Comparison of ENCODE assay signal across 1 cellular context in genomic region chr7:106284516-106285050, GRCh38.
TF ChIP-seq lines count a peak whose summit lies in the region.

NAMPT (minus strand) TSS chr7:106284983; CDS start chr7:106284884, 99 bp downstream.

TF ChIP-seq in HepG2, 621 proteins besides CTCF, POLR2A, EP300 and RAD21 (continued from another document and continues in another):
- TF ChIP-seq DBP (CRISPR knock-in tag; IDR thresholded peaks at IDR 0.05; ENCODE audit: not compliant biosample characterization) (no peak), PCBP1 (IDR thresholded peaks at IDR 0.05; ENCODE audit: borderline replicate concordance, low read depth, low read length) (no peak), HOXA7 (CRISPR knock-in tag; IDR thresholded peaks at IDR 0.05) (no peak), PAF1 (CRISPR knock-in tag; IDR thresholded peaks at IDR 0.05) (no peak), NKX3-1 (CRISPR knock-in tag; IDR thresholded peaks at IDR 0.05) (no peak), RCOR2 (CRISPR knock-in tag; IDR thresholded peaks at IDR 0.05) (no peak), ZNF431 (CRISPR knock-in tag; IDR thresholded peaks at IDR 0.05; ENCODE audit: borderline replicate concordance, low read depth) (0 out of 2 replicates have a peak, but pooled peaks have one; percentile 45), RARG (CRISPR knock-in tag; IDR thresholded peaks at IDR 0.05; ENCODE audit: low read depth) (no peak), ZNF24 (IDR thresholded peaks at IDR 0.05) (no peak), FOXO1 (CRISPR knock-in tag; IDR thresholded peaks at IDR 0.05) (no peak), BORCS8-MEF2B (CRISPR knock-in tag; IDR thresholded peaks at IDR 0.05) (no peak), ZNF792 (CRISPR knock-in tag; IDR thresholded peaks at IDR 0.05) (no peak), GABPB1 (CRISPR knock-in tag; IDR thresholded peaks at IDR 0.05) (no peak), NCOA2 (CRISPR knock-in tag; IDR thresholded peaks at IDR 0.05) (no peak), IRX3 (CRISPR knock-in tag; IDR thresholded peaks at IDR 0.05; ENCODE audit: borderline replicate concordance, low read depth) (no peak), SP1 (IDR thresholded peaks at IDR 0.05) (no peak), SP1 (CRISPR knock-in tag; IDR thresholded peaks at IDR 0.05) (no peak), MLX (CRISPR knock-in tag; IDR thresholded peaks at IDR 0.05) (no peak), ZC3H4 (CRISPR knock-in tag; IDR thresholded peaks at IDR 0.05; ENCODE audit: borderline replicate concordance) (no peak), ZNF773 (CRISPR knock-in tag; IDR thresholded peaks at IDR 0.05; ENCODE audit: borderline replicate concordance) (no peak), RBFOX2 (IDR thresholded peaks at IDR 0.05; ENCODE audit: low read depth, low read length) (peak; percentile 84), FOSL2 (CRISPR knock-in tag; IDR thresholded peaks at IDR 0.05) (no peak), GPBP1L1 (CRISPR knock-in tag; IDR thresholded peaks at IDR 0.05) (no peak), TCF12 (IDR thresholded peaks at IDR 0.05) (no peak), TCF12 (CRISPR knock-in tag; IDR thresholded peaks at IDR 0.05) (no peak), PAWR (CRISPR knock-in tag; IDR thresholded peaks at IDR 0.05; ENCODE audit: borderline replicate concordance) (no peak), MEIS1 (CRISPR knock-in tag; IDR thresholded peaks at IDR 0.05; ENCODE audit: borderline replicate concordance) (no peak), ATM (IDR thresholded peaks at IDR 0.05; ENCODE audit: borderline replicate concordance) (no peak), POLR2G (IDR thresholded peaks at IDR 0.05; ENCODE audit: low read depth, low read length) (no peak; the same call in 1 of the 2 replicates), ZNF331 (CRISPR knock-in tag; IDR thresholded peaks at IDR 0.05) (no peak), TCF7 (IDR thresholded peaks at IDR 0.05; ENCODE audit: low read depth) (no peak), SOX6 (IDR thresholded peaks at IDR 0.05) (no peak), SOX6 (CRISPR knock-in tag; IDR thresholded peaks at IDR 0.05) (no peak), SCMH1 (CRISPR knock-in tag; IDR thresholded peaks at IDR 0.05; ENCODE audit: borderline replicate concordance) (no peak), FOXA3 (CRISPR knock-in tag; IDR thresholded peaks at IDR 0.05) (no peak), MAFK (conservative IDR thresholded peaks at IDR 0.05 in 1 of 2, IDR thresholded peaks at IDR 0.05 in 1 of 2; ENCODE audit: low read length in 2 of 2) (no peak), ZNF564 (CRISPR knock-in tag; IDR thresholded peaks at IDR 0.05) (no peak), CEBPB (IDR thresholded peaks at IDR 0.05; ENCODE audit: borderline replicate concordance, low read depth, low read length) (peak; percentile 11; the same call in 1 of the 2 replicates), ZNF589 (CRISPR knock-in tag; conservative IDR thresholded peaks at IDR 0.05) (no peak), ZIK1 (CRISPR knock-in tag; IDR thresholded peaks at IDR 0.05; ENCODE audit: borderline replicate concordance, low read depth) (no peak), ZFY (CRISPR knock-in tag; IDR thresholded peaks at IDR 0.05) (0 out of 2 replicates have a peak, but pooled peaks have one; percentile 9), NFYC (CRISPR knock-in tag; IDR thresholded peaks at IDR 0.05) (no peak), SMAD1 (CRISPR knock-in tag; IDR thresholded peaks at IDR 0.05; ENCODE audit: borderline replicate concordance, low read depth) (no peak; the same call in 1 of the 2 replicates), NFRKB (IDR thresholded peaks at IDR 0.05) (no peak)
- TF ChIP-seq, protein P1, sequence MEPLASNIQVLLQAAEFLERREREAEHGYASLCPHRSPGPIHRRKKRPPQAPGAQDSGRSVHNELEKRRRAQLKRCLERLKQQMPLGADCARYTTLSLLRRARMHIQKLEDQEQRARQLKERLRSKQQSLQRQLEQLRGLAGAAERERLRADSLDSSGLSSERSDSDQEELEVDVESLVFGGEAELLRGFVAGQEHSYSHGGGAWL (CRISPR knock-in tag; IDR thresholded peaks at IDR 0.05), result no peak
- TF ChIP-seq, protein P2, sequence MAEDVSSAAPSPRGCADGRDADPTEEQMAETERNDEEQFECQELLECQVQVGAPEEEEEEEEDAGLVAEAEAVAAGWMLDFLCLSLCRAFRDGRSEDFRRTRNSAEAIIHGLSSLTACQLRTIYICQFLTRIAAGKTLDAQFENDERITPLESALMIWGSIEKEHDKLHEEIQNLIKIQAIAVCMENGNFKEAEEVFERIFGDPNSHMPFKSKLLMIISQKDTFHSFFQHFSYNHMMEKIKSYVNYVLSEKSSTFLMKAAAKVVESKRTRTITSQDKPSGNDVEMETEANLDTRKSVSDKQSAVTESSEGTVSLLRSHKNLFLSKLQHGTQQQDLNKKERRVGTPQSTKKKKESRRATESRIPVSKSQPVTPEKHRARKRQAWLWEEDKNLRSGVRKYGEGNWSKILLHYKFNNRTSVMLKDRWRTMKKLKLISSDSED (CRISPR knock-in tag; IDR thresholded peaks at IDR 0.05), result no peak
- TF ChIP-seq, protein P3, sequence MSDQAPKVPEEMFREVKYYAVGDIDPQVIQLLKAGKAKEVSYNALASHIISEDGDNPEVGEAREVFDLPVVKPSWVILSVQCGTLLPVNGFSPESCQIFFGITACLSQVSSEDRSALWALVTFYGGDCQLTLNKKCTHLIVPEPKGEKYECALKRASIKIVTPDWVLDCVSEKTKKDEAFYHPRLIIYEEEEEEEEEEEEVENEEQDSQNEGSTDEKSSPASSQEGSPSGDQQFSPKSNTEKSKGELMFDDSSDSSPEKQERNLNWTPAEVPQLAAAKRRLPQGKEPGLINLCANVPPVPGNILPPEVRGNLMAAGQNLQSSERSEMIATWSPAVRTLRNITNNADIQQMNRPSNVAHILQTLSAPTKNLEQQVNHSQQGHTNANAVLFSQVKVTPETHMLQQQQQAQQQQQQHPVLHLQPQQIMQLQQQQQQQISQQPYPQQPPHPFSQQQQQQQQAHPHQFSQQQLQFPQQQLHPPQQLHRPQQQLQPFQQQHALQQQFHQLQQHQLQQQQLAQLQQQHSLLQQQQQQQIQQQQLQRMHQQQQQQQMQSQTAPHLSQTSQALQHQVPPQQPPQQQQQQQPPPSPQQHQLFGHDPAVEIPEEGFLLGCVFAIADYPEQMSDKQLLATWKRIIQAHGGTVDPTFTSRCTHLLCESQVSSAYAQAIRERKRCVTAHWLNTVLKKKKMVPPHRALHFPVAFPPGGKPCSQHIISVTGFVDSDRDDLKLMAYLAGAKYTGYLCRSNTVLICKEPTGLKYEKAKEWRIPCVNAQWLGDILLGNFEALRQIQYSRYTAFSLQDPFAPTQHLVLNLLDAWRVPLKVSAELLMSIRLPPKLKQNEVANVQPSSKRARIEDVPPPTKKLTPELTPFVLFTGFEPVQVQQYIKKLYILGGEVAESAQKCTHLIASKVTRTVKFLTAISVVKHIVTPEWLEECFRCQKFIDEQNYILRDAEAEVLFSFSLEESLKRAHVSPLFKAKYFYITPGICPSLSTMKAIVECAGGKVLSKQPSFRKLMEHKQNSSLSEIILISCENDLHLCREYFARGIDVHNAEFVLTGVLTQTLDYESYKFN (CRISPR knock-in tag; conservative IDR thresholded peaks at IDR 0.05), result no peak
- TF ChIP-seq, protein P4, sequence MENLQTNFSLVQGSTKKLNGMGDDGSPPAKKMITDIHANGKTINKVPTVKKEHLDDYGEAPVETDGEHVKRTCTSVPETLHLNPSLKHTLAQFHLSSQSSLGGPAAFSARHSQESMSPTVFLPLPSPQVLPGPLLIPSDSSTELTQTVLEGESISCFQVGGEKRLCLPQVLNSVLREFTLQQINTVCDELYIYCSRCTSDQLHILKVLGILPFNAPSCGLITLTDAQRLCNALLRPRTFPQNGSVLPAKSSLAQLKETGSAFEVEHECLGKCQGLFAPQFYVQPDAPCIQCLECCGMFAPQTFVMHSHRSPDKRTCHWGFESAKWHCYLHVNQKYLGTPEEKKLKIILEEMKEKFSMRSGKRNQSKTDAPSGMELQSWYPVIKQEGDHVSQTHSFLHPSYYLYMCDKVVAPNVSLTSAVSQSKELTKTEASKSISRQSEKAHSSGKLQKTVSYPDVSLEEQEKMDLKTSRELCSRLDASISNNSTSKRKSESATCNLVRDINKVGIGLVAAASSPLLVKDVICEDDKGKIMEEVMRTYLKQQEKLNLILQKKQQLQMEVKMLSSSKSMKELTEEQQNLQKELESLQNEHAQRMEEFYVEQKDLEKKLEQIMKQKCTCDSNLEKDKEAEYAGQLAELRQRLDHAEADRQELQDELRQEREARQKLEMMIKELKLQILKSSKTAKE (CRISPR knock-in tag; IDR thresholded peaks at IDR 0.05; ENCODE audit: borderline replicate concordance), result no peak
- TF ChIP-seq, protein P5, sequence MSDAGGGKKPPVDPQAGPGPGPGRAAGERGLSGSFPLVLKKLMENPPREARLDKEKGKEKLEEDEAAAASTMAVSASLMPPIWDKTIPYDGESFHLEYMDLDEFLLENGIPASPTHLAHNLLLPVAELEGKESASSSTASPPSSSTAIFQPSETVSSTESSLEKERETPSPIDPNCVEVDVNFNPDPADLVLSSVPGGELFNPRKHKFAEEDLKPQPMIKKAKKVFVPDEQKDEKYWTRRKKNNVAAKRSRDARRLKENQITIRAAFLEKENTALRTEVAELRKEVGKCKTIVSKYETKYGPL (CRISPR knock-in tag; IDR thresholded peaks at IDR 0.05), result no peak
- TF ChIP-seq, protein P6, sequence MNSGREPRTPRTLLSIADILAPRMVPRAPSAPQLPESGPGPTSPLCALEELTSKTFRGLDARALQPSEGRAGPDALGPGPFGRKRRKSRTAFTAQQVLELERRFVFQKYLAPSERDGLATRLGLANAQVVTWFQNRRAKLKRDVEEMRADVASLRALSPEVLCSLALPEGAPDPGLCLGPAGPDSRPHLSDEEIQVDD (CRISPR knock-in tag; IDR thresholded peaks at IDR 0.05; ENCODE audit: borderline replicate concordance), result no peak
- TF ChIP-seq, protein P7, sequence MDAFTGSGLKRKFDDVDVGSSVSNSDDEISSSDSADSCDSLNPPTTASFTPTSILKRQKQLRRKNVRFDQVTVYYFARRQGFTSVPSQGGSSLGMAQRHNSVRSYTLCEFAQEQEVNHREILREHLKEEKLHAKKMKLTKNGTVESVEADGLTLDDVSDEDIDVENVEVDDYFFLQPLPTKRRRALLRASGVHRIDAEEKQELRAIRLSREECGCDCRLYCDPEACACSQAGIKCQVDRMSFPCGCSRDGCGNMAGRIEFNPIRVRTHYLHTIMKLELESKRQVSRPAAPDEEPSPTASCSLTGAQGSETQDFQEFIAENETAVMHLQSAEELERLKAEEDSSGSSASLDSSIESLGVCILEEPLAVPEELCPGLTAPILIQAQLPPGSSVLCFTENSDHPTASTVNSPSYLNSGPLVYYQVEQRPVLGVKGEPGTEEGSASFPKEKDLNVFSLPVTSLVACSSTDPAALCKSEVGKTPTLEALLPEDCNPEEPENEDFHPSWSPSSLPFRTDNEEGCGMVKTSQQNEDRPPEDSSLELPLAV (CRISPR knock-in tag; conservative IDR thresholded peaks at IDR 0.05; ENCODE audit: low read depth), result no peak
- TF ChIP-seq, protein P8, sequence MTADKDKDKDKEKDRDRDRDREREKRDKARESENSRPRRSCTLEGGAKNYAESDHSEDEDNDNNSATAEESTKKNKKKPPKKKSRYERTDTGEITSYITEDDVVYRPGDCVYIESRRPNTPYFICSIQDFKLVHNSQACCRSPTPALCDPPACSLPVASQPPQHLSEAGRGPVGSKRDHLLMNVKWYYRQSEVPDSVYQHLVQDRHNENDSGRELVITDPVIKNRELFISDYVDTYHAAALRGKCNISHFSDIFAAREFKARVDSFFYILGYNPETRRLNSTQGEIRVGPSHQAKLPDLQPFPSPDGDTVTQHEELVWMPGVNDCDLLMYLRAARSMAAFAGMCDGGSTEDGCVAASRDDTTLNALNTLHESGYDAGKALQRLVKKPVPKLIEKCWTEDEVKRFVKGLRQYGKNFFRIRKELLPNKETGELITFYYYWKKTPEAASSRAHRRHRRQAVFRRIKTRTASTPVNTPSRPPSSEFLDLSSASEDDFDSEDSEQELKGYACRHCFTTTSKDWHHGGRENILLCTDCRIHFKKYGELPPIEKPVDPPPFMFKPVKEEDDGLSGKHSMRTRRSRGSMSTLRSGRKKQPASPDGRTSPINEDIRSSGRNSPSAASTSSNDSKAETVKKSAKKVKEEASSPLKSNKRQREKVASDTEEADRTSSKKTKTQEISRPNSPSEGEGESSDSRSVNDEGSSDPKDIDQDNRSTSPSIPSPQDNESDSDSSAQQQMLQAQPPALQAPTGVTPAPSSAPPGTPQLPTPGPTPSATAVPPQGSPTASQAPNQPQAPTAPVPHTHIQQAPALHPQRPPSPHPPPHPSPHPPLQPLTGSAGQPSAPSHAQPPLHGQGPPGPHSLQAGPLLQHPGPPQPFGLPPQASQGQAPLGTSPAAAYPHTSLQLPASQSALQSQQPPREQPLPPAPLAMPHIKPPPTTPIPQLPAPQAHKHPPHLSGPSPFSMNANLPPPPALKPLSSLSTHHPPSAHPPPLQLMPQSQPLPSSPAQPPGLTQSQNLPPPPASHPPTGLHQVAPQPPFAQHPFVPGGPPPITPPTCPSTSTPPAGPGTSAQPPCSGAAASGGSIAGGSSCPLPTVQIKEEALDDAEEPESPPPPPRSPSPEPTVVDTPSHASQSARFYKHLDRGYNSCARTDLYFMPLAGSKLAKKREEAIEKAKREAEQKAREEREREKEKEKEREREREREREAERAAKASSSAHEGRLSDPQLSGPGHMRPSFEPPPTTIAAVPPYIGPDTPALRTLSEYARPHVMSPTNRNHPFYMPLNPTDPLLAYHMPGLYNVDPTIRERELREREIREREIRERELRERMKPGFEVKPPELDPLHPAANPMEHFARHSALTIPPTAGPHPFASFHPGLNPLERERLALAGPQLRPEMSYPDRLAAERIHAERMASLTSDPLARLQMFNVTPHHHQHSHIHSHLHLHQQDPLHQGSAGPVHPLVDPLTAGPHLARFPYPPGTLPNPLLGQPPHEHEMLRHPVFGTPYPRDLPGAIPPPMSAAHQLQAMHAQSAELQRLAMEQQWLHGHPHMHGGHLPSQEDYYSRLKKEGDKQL (CRISPR knock-in tag; IDR thresholded peaks at IDR 0.05; ENCODE audit: low read depth), result no peak
